ENCODE assay signal across 20 cellular contexts in genomic region chr9:115194216-115194615, GRCh38.
"Had no signal": no experiment of that assay in that cellular context is flagged by ENCODE, and none has a peak within 500 bp of the region (broad histone marks: within the 10 kb centered on the region; RNA-seq: fewer than 3 reads in every experiment).

No MANE protein-coding gene starts in this region.

- DNase-seq: activated CD4-positive, alpha-beta T cell treated with anti-CD3 and anti-CD28 coated beads for 36 hours; activated CD4-positive, alpha-beta T cell treated with anti-CD3 and anti-CD28 coated beads, Interleukin-2, amount 50 U/mL, for 48 hours; cerebellar nuclear complex; effector CD8-positive, alpha-beta T cell; foreskin keratinocyte; glutamatergic neuron; hippocampal formation; left colon; lower lobe of right lung; sigmoid colon; stimulated activated CD4-positive, alpha-beta T cell treated with anti-CD3 and anti-CD28 coated beads, Interleukin-4, amount 100 ng/mL, for 24 hours; T-helper 2 cell; upper lobe of left lung had no signal

- H3K9me3 ChIP-seq: upper lobe of left lung had no signal

- H3K36me3 ChIP-seq: lower lobe of right lung, sigmoid colon, thoracic aorta, upper lobe of left lung had no signal

- H3K4me3 ChIP-seq: lower lobe of right lung, sigmoid colon, thoracic aorta, upper lobe of left lung had no signal

- H3K27me3 ChIP-seq: foreskin keratinocyte, sigmoid colon, upper lobe of left lung had no signal

- FAIRE-seq: bronchial epithelial cell, islet of Langerhans had no signal

- ATAC-seq: activated CD4-positive, alpha-beta T cell treated with anti-CD3 and anti-CD28 coated beads for 36 hours; esophagus mucosa; foreskin keratinocyte; left colon; lower lobe of right lung; natural killer cell treated with Interleukin-12 subunit alpha and Interleukin-12 subunit beta and Interleukin-15 and Interleukin-18, amount 100 ng/mL, for 72 hours; stimulated activated effector memory CD8-positive, alpha-beta T cell treated with anti-CD3 and anti-CD28 coated beads, Interleukin-12 subunit alpha, Interleukin-12 subunit beta, amount 100 ng/mL, for 72 hours had no signal

- H2AFZ ChIP-seq: parathyroid adenoma had no signal

- H3K79me2 ChIP-seq: parathyroid adenoma had no signal

- H3K27ac ChIP-seq: foreskin keratinocyte, lower lobe of right lung, parathyroid adenoma, sigmoid colon, thoracic aorta, upper lobe of left lung had no signal

- H3K9ac ChIP-seq: parathyroid adenoma had no signal

- H3K4me1 ChIP-seq: parathyroid adenoma had no signal
